In the genomic region with DNA sequence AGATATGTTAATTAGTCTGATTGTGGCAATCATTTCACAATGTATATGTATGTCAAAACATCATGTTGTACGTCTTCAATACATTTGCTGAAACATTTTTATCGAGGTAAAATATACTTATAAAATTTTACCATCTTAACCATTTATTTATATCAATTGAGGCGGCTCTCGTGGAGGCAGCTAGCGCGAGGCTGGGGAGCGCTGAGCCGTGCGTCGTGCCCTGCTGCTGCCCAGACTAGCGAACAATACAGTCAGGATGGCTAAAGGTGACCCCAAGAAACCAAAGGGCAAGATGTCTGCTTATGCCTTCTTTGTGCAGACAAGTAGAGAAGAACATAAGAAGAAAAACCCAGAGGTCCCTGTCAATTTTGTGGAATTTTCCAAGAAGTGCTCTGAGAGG, we compare ENCODE assay signal across 9 cellular contexts.
"Had no signal": no experiment of that assay in that cellular context is flagged by ENCODE, and none has a peak within 500 bp of the region (broad histone marks: within the 10 kb centered on the region; RNA-seq: fewer than 3 reads in every experiment).

No MANE protein-coding gene starts in this region.

- H3K36me3 ChIP-seq: HAP-1 had no signal

- ATAC-seq: GM23338, HCT116 had no signal

- H3K27ac ChIP-seq: GM23248 had no signal

- H3K4me3 ChIP-seq: GM23248, GM23338, HAP-1 had no signal

- H3K4me1 ChIP-seq: HAP-1 had no signal

- DNase-seq: GM23248, GOT3, H7, H9, HCEC 1CT, HFFc6 had no signal

- H3K9me3 ChIP-seq: HAP-1 had no signal
